In the genomic region with DNA sequence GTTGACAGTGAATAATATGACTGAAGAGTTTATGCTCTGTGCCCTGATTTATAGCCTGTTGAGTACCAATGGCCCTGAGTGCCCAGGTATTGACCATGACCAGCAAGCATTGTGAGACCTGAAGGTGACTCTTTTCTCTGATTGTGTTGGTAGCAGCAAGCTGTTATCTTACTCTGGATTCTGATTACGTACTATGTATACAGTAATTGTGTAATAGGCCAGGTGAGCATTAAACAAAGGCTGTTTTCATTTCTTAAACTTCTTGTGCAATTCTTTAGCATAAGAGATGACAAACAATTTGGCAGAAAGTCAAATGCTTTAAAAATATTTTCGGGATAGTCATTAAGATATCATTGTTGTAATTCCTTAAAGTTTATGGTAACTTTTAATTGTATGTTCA, we compare ENCODE assay signal across 18 cellular contexts.
"Had no signal": no experiment of that assay in that cellular context is flagged by ENCODE, and none has a peak within 500 bp of the region (broad histone marks: within the 10 kb centered on the region; RNA-seq: fewer than 3 reads in every experiment).

No MANE protein-coding gene starts in this region.

- H3K4me1 ChIP-seq: gastroesophageal sphincter, right atrium auricular region had no signal

- ATAC-seq: activated CD4-positive, alpha-beta T cell treated with anti-CD3 and anti-CD28 coated beads for 36 hours; activated CD8-positive, alpha-beta T cell treated with anti-CD3 and anti-CD28 coated beads for 36 hours; activated T-cell treated with anti-CD3 and anti-CD28 coated beads, Interleukin-2, amount 50 U/mL, for 72 hours; gastroesophageal sphincter; naive thymus-derived CD8-positive, alpha-beta T cell; stimulated activated naive B cell treated with anti-CD40 and anti-IgM and Interleukin-4, amounts not matched to agents 10 μg/mL and 1 μg/mL and 100 μg/mL, for 72 hours had no signal

- H3K27me3 ChIP-seq: cardiac muscle cell, gastroesophageal sphincter, right atrium auricular region had no signal

- H3K9me3 ChIP-seq: gastroesophageal sphincter, right atrium auricular region had no signal

- H3K27ac ChIP-seq: cardiac muscle cell, gastroesophageal sphincter, skin epidermis, VCaP had no signal

- H3K4me3 ChIP-seq: cardiac muscle cell, gastroesophageal sphincter, lung, right atrium auricular region, skin epidermis had no signal

- H3K36me3 ChIP-seq: cardiac muscle cell, gastroesophageal sphincter, right atrium auricular region had no signal

- DNase-seq: activated CD4-positive, alpha-beta T cell treated with anti-CD3 and anti-CD28 coated beads for 36 hours; activated CD8-positive, alpha-beta memory T cell treated with anti-CD3 and anti-CD28 coated beads, Interleukin-2, amount 50 U/mL, for 4 hours; activated CD8-positive, alpha-beta T cell treated with anti-CD3 and anti-CD28 coated beads for 36 hours; activated gamma-delta T cell treated with Interleukin-2 at 50 U/mL for 16 hours; activated naive CD8-positive, alpha-beta T cell treated with anti-CD3 and anti-CD28 coated beads for 36 hours; activated T-cell treated with anti-CD3 and anti-CD28 coated beads, Interleukin-2, amount 50 U/mL, for 72 hours; anterior cingulate cortex; kidney glomerular epithelial cell; naive thymus-derived CD8-positive, alpha-beta T cell; stimulated activated naive B cell treated with anti-CD40 and anti-IgM and Interleukin-4, amounts not matched to agents 10 μg/mL and 1 μg/mL and 100 μg/mL, for 72 hours; substantia nigra; T1000 had no signal
